ENCODE assay signal across 8 cellular contexts in genomic region chr6:32843979-32844838, GRCh38.
DNase-seq lines count a peak whose midpoint lies in the region; ATAC-seq lines count a peak whose summit lies in the region.

Gene PSMB8 (minus strand): TSS chr6:32844047. CDS start chr6:32843996, 51 bp downstream.

- ATAC-seq in GM18511 (IDR thresholded peaks at IDR 0.05; ENCODE audit: unreplicated experiment): peak; percentile 74
- ATAC-seq in HG03025 (IDR thresholded peaks at IDR 0.05; ENCODE audit: low FRiP score, unreplicated experiment): peak; percentile 71

- DNase-seq in NCI-H2081 (lab: John Stamatoyannopoulos, UW) (peak; percentile 95 to 97), T1000 (lab: John Stamatoyannopoulos, UW) (peak; percentile 67), astrocyte of the hippocampus (ENCODE audit: low read depth, low spot score) (peak; percentile 96), hippocampal formation (lab: John Stamatoyannopoulos, UW) (peak; percentile 87 to 88), retina (peak; percentile 94), cortex of kidney (lab: John Stamatoyannopoulos, UW) (no peak)
